18 cellular contexts compared by ENCODE assay signal in genomic region chr6:38248500-38249234, GRCh38.
DNase-seq lines count a peak whose midpoint lies in the region; ATAC-seq and TF ChIP-seq lines count a peak whose summit lies in the region.
"Had no signal": no experiment of that assay in that cellular context is flagged by ENCODE, and none has a peak within 500 bp of the region (broad histone marks: within the 10 kb centered on the region; RNA-seq: fewer than 3 reads in every experiment).

No MANE protein-coding gene starts in this region.

- H2AFZ ChIP-seq in SK-N-SH (ENCODE audit: low read depth): no peak overlapping the region

- H3K36me3 ChIP-seq in A673 (ENCODE audit: insufficient read depth, low read length, poor library complexity, severe bottlenecking) (no peaks in the 10 kb centered on the region), SK-N-SH (replicated peaks in 1 of 2; ENCODE audit: control insufficient read depth in 1 of 2, insufficient read depth in 2 of 2, low read length in 1 of 2) (peaks cover 0 to 6% of the 10 kb centered on the region in 2 experiments)
- H3K36me3 ChIP-seq: gastroesophageal sphincter, transverse colon had no signal

- intact Hi-C loops in A673 (cut with micrococcal nuclease; ENCODE audit: unreplicated experiment): no loop called here

- no peak for TF ChIP-seq RAD21 in SK-N-SH (IDR thresholded peaks at IDR 0.05; ENCODE audit: low read length)

- TF ChIP-seq EP300 in SK-N-SH (IDR thresholded peaks at IDR 0.05; ENCODE audit: borderline replicate concordance in 1 of 2, low read depth in 1 of 2, low read length in 1 of 2): peak in 1 of 2 experiments; percentile 36; a peak in 1 of 4 replicates

- CTCF ChIA-PET in A673 (lab: Charles Lee): no interaction called here
- CTCF ChIA-PET in HEK293T (lab: Yijun Ruan, JAX): no interaction called here
- CTCF ChIA-PET in SK-N-SH (lab: Yijun Ruan, JAX): interaction anchor here (1.2 kb wide), 1 partner anchor 246 kb away, joined by 3 read pairs; no protein-coding TSS in a partner anchor

- no TSS peak for BruUV-seq in A673 (replicated peaks; lab: Mats Ljungman, UMichigan)

- H3K27ac ChIP-seq in A673 (ENCODE audit: low read depth, low read length, poor library complexity, severe bottlenecking) (no peak overlapping the region), SK-N-SH (ENCODE audit: low read depth in 2 of 2, low read length in 1 of 2) (peak overlapping the region in 1 of 2 experiments; percentile 37; a peak in 2 of 4 replicates)
- H3K27ac ChIP-seq: gastroesophageal sphincter, left ventricle myocardium inferior, transverse colon had no signal

- peaks cover 22% of the 10 kb centered on the region for H3F3A ChIP-seq in SK-N-SH (replicated peaks; ENCODE audit: insufficient read depth)

- ATAC-seq in GM18519 (IDR thresholded peaks at IDR 0.05; ENCODE audit: low FRiP score, unreplicated experiment): no peak
- ATAC-seq: CD8-positive, alpha-beta T cell; gastroesophageal sphincter; stimulated activated memory B cell treated with anti-CD40 and anti-IgM and Interleukin-4, amounts not matched to agents 10 μg/mL and 1 μg/mL and 100 μg/mL, for 72 hours had no signal

- 56% methylated on average over 9 of the region's 9 CpGs for WGBS in SK-N-SH (ENCODE audit: low lambda C conversion rate)

- no peaks in the 10 kb centered on the region for H3K9me2 ChIP-seq in SK-N-SH

- no peak overlapping the region for H3K9ac ChIP-seq in SK-N-SH

- H3K4me1 ChIP-seq in A673 (ENCODE audit: insufficient read depth, low read length, poor library complexity, severe bottlenecking) (no peaks in the 10 kb centered on the region), SK-N-SH (ENCODE audit: control insufficient read depth in 1 of 2, insufficient read depth in 2 of 2, low read depth in 1 of 2, low read length in 1 of 2) (0 out of 4 replicates have a peak, but pooled peaks cover 0 to 3% of the 10 kb centered on the region in 2 experiments)
- H3K4me1 ChIP-seq: gastroesophageal sphincter, transverse colon had no signal

- H3K79me2 ChIP-seq in SK-N-SH (ENCODE audit: insufficient read depth): no peaks in the 10 kb centered on the region

- H3K27me3 ChIP-seq in A673 (replicated peaks; ENCODE audit: insufficient read depth, low read depth, low read length, poor library complexity) (no peaks in the 10 kb centered on the region), SK-N-SH (ENCODE audit: insufficient read depth) (no peaks in the 10 kb centered on the region)
- H3K27me3 ChIP-seq: gastroesophageal sphincter, transverse colon had no signal

- no peak overlapping the region for H3K4me3 ChIP-seq in A673 (ENCODE audit: low read depth, low read length, poor library complexity, severe bottlenecking)
- H3K4me3 ChIP-seq in SK-N-SH (ENCODE audit: low read depth in 2 of 2, low read length in 1 of 2): no peak overlapping the region
- no peak overlapping the region for H3K4me3 ChIP-seq in fibroblast of mammary gland (ENCODE audit: control insufficient read depth, low read depth, low read length)
- H3K4me3 ChIP-seq: gastroesophageal sphincter, left ventricle myocardium inferior, transverse colon had no signal

- H4K20me1 ChIP-seq in SK-N-SH (ENCODE audit: insufficient read depth): no peaks in the 10 kb centered on the region

- H3K4me2 ChIP-seq in SK-N-SH: no peak overlapping the region

- DNase-seq in A673 (ENCODE audit: low spot score): peak; percentile 24
- DNase-seq in HEK293T (ENCODE audit: extremely low spot score): no peak
- DNase-seq in SK-N-SH: no peak
- DNase-seq in fibroblast of mammary gland (ENCODE audit: low read depth): peak; percentile 73
- no peak for DNase-seq in GM19238 (ENCODE audit: insufficient read length, low spot score)
- DNase-seq in COR-L47 (lab: John Stamatoyannopoulos, UW): no peak
- DNase-seq in anterior cingulate cortex (lab: John Stamatoyannopoulos, UW): no peak
- DNase-seq: amygdala; CD8-positive, alpha-beta T cell; H7; Karpas-422; left ventricle myocardium inferior; NCI-H1417 treated with DMSO at 0.1 percent for 48 hours; NCI-H2227 treated with DMSO at 0.1 percent for 48 hours; transverse colon had no signal

- TF ChIP-seq CTCF in A673 (conservative IDR thresholded peaks at IDR 0.05; ENCODE audit: low read depth, low read length) (no peak), SK-N-SH (IDR thresholded peaks at IDR 0.05) (no peak), fibroblast of mammary gland (conservative IDR thresholded peaks at IDR 0.05; ENCODE audit: control insufficient read depth, insufficient read depth, low read depth, low read length) (no peak)

- POLR2A ChIA-PET in A673 (lab: Charles Lee; ENCODE audit: low non-redundant PET) (no interaction called here), HEK293T (lab: Yijun Ruan, JAX) (no interaction called here), SK-N-SH (lab: Yijun Ruan, JAX) (no interaction called here)

- no peaks in the 10 kb centered on the region for H3K9me3 ChIP-seq in A673 (ENCODE audit: low read depth, low read length, poor library complexity, severe bottlenecking)
- H3K9me3 ChIP-seq in SK-N-SH: peaks cover 7% of the 10 kb centered on the region; the same call in 1 of the 2 replicates
- H3K9me3 ChIP-seq: gastroesophageal sphincter, left ventricle myocardium inferior, transverse colon had no signal

TF ChIP-seq in HEK293T, 16 proteins besides CTCF, POLR2A, EP300 and RAD21:
- TF ChIP-seq PKNOX1 (IDR thresholded peaks at IDR 0.05) (peak; percentile 83), FOXK2 (IDR thresholded peaks at IDR 0.05) (no peak), FOXA1 (IDR thresholded peaks at IDR 0.05) (no peak), ELF4 (IDR thresholded peaks at IDR 0.05) (no peak), FOXM1 (IDR thresholded peaks at IDR 0.05; ENCODE audit: borderline replicate concordance) (no peak), LEF1 (IDR thresholded peaks at IDR 0.05; ENCODE audit: borderline replicate concordance) (no peak)

TF ChIP-seq in SK-N-SH, 30 proteins besides CTCF, POLR2A, EP300 and RAD21 (continues in another document):
- peak; percentile 65 for TF ChIP-seq TCF12 (IDR thresholded peaks at IDR 0.05)
- no peak for TF ChIP-seq SIN3A (IDR thresholded peaks at IDR 0.05; ENCODE audit: borderline replicate concordance, low read depth, low read length)
- 0 out of 2 replicates have a peak, but pooled peaks have one; percentile 43 for TF ChIP-seq ZBTB33 (IDR thresholded peaks at IDR 0.05; ENCODE audit: borderline replicate concordance, low read depth)
- no peak for TF ChIP-seq IRF3 (IDR thresholded peaks at IDR 0.05; ENCODE audit: low read depth, low read length)
- peak; percentile 65 for TF ChIP-seq FOSL2 (IDR thresholded peaks at IDR 0.05; ENCODE audit: borderline replicate concordance, low read depth)
- peak; percentile 34; the same call in 1 of the 2 replicates for TF ChIP-seq FOXM1 (IDR thresholded peaks at IDR 0.05; ENCODE audit: low read depth)
- TF ChIP-seq EZH2phosphoT487 (IDR thresholded peaks at IDR 0.05; ENCODE audit: borderline replicate concordance, low read depth): no peak
- peak; percentile 47; the same call in 1 of the 2 replicates for TF ChIP-seq NFIC (IDR thresholded peaks at IDR 0.05; ENCODE audit: borderline replicate concordance)
- peak; percentile 70 for TF ChIP-seq JUND (IDR thresholded peaks at IDR 0.05)
- no peak; the same call in 1 of the 2 replicates for TF ChIP-seq POLR2AphosphoS5 (IDR thresholded peaks at IDR 0.05; ENCODE audit: low read depth, low read length)
- 0 out of 2 replicates have a peak, but pooled peaks have one; percentile 53 for TF ChIP-seq TEAD4 (IDR thresholded peaks at IDR 0.05; ENCODE audit: borderline replicate concordance, insufficient read depth)
- peak; percentile 92 for TF ChIP-seq PBX3 (IDR thresholded peaks at IDR 0.05)
- no peak for TF ChIP-seq USF1 (IDR thresholded peaks at IDR 0.05; ENCODE audit: borderline replicate concordance, low read depth)
- 0 out of 2 replicates have a peak, but pooled peaks have one; percentile 21 for TF ChIP-seq MEF2A (IDR thresholded peaks at IDR 0.05; ENCODE audit: borderline replicate concordance, low read depth)

Comparison
In these comparisons a context has a peak if more than half of its experiments do, and no peak if none do; other contexts are left out.
1. DNase-seq: peak in A673 (single experiment) and fibroblast of mammary gland (single experiment); none in HEK293T (single experiment), SK-N-SH (single experiment), GM19238 (single experiment), COR-L47 (single experiment) and anterior cingulate cortex (0 of 58).